ENCODE assay signal across 1 cellular context in genomic region chr6:21987501-21987957, GRCh38.
A peak's percentile ranks its signal among the peaks of the same experiment; 100 is the strongest.
TF ChIP-seq lines count a peak whose summit lies in the region.

No MANE protein-coding gene starts in this region.

TF ChIP-seq in K562, 482 proteins besides CTCF, POLR2A, EP300 and RAD21 (continued from another document):
- TF ChIP-seq FOXK2 (conservative IDR thresholded peaks at IDR 0.05 in 1 of 2, IDR thresholded peaks at IDR 0.05 in 1 of 2; ENCODE audit: low read depth in 2 of 2) (0 out of 4 replicates have a peak, but pooled peaks of 1 of the 2 experiments have one; percentile 33), ZBTB2 (IDR thresholded peaks at IDR 0.05) (no peak), ZNF395 (CRISPR knock-in tag; IDR thresholded peaks at IDR 0.05) (no peak; the same call in 1 of the 2 replicates), IFI16 (CRISPR knock-in tag; IDR thresholded peaks at IDR 0.05) (no peak), HMG20B (CRISPR knock-in tag; IDR thresholded peaks at IDR 0.05) (no peak), PHTF2 (CRISPR knock-in tag; IDR thresholded peaks at IDR 0.05) (no peak), EP400 (IDR thresholded peaks at IDR 0.05) (peak; percentile 40), PHB (CRISPR knock-in tag; IDR thresholded peaks at IDR 0.05) (no peak), NR4A1 (CRISPR knock-in tag; IDR thresholded peaks at IDR 0.05) (no peak), NR4A1 (tag; IDR thresholded peaks at IDR 0.05) (no peak), MAZ (CRISPR knock-in tag; conservative IDR thresholded peaks at IDR 0.05 in 1 of 2, IDR thresholded peaks at IDR 0.05 in 1 of 2) (no peak), FOS (IDR thresholded peaks at IDR 0.05; ENCODE audit: extremely low read depth, insufficient read length) (no peak), STAG1 (CRISPR knock-in tag; IDR thresholded peaks at IDR 0.05; ENCODE audit: borderline replicate concordance) (no peak), YY1 (IDR thresholded peaks at IDR 0.05; ENCODE audit: borderline replicate concordance in 1 of 3, control insufficient read depth in 1 of 3, extremely low read depth in 1 of 3, insufficient read depth in 3 of 3, insufficient read length in 1 of 3, insufficient replicate concordance in 2 of 3, low read depth in 1 of 3, low read length in 2 of 3) (no peak), ZNF282 (CRISPR knock-in tag; IDR thresholded peaks at IDR 0.05) (no peak), KDM2B (CRISPR knock-in tag; IDR thresholded peaks at IDR 0.05) (no peak), MIER1 (IDR thresholded peaks at IDR 0.05; ENCODE audit: low read depth) (no peak), HOXB6 (CRISPR knock-in tag; IDR thresholded peaks at IDR 0.05; ENCODE audit: borderline replicate concordance) (no peak), NELFE (IDR thresholded peaks at IDR 0.05; ENCODE audit: insufficient read depth, insufficient read length) (no peak), ZNF174 (CRISPR knock-in tag; IDR thresholded peaks at IDR 0.05) (no peak), KDM1A (IDR thresholded peaks at IDR 0.05) (no peak), FOXP4 (CRISPR knock-in tag; IDR thresholded peaks at IDR 0.05; ENCODE audit: borderline replicate concordance) (no peak), ZNF444 (CRISPR knock-in tag; IDR thresholded peaks at IDR 0.05) (no peak), ZNF79 (CRISPR knock-in tag; IDR thresholded peaks at IDR 0.05; ENCODE audit: low read depth) (no peak), ZSCAN32 (CRISPR knock-in tag; IDR thresholded peaks at IDR 0.05) (no peak), RHOXF2B (CRISPR knock-in tag; conservative IDR thresholded peaks at IDR 0.05) (no peak), GABPB2 (CRISPR knock-in tag; conservative IDR thresholded peaks at IDR 0.05) (no peak), MXI1 (IDR thresholded peaks at IDR 0.05; ENCODE audit: low read depth, low read length) (no peak), NRF1 (conservative IDR thresholded peaks at IDR 0.05 in 1 of 2, IDR thresholded peaks at IDR 0.05 in 1 of 2) (no peak), ZNF277 (CRISPR knock-in tag; IDR thresholded peaks at IDR 0.05; ENCODE audit: borderline replicate concordance) (no peak), SLC30A9 (CRISPR knock-in tag; IDR thresholded peaks at IDR 0.05) (no peak), ZBTB43 (CRISPR knock-in tag; IDR thresholded peaks at IDR 0.05) (no peak), STAT5B (CRISPR knock-in tag; IDR thresholded peaks at IDR 0.05) (no peak), ZNF431 (CRISPR knock-in tag; IDR thresholded peaks at IDR 0.05) (no peak), KLF1 (tag; IDR thresholded peaks at IDR 0.05) (no peak), TCF3 (CRISPR knock-in tag; IDR thresholded peaks at IDR 0.05) (no peak)
- TF ChIP-seq, protein P1, sequence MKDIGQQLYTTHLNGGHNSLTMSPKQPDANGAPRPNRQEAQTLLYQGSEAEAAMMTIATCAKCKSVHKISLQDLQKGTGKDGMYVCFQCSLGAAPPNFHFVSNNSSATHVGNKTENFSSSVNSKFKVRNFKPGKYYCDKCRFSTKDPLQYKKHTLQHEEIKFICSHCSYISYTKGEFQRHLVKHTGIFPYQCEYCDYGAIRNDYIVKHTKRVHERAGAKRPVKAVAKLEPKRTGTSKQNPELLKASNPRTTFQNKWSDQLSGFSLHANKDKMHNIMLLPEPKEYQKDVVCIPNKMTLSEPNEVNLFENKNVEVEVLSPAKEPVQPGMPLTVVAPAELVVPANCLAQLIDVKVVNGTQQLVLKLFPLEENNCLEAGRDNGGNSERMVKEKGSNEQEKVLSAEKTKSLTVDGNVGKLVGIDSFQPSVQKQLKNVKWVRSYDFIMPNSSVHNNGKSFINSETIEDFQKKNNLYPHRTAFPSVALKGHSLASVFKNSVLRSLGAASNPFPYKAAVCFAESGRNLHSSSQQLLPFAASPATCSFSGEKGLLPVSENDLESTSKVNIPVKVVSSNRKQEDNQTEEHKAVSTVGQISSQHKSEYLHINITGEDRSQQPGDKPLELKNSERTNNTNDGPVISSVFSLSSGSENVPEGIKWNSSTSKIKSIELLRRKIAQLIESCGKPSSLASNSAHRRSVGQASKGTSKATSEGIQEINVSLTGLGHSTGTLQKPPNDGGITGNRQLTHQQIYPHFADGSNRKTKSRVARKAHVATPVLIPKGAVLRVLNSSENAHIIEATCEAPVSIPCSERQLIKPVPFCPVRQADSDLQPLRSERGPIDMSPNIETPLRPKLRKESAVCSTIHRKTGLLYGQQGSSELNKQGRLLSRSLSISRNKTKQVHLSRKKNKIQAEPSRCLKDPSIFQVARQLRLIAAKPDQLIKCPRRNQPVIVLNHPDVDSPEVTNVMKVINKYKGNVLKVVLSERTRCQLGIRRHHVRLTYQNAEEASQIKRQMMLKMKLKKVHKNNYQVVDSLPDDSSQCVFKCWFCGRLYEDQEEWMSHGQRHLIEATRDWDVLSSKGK (CRISPR knock-in tag; IDR thresholded peaks at IDR 0.05), result no peak
- TF ChIP-seq, protein P2, sequence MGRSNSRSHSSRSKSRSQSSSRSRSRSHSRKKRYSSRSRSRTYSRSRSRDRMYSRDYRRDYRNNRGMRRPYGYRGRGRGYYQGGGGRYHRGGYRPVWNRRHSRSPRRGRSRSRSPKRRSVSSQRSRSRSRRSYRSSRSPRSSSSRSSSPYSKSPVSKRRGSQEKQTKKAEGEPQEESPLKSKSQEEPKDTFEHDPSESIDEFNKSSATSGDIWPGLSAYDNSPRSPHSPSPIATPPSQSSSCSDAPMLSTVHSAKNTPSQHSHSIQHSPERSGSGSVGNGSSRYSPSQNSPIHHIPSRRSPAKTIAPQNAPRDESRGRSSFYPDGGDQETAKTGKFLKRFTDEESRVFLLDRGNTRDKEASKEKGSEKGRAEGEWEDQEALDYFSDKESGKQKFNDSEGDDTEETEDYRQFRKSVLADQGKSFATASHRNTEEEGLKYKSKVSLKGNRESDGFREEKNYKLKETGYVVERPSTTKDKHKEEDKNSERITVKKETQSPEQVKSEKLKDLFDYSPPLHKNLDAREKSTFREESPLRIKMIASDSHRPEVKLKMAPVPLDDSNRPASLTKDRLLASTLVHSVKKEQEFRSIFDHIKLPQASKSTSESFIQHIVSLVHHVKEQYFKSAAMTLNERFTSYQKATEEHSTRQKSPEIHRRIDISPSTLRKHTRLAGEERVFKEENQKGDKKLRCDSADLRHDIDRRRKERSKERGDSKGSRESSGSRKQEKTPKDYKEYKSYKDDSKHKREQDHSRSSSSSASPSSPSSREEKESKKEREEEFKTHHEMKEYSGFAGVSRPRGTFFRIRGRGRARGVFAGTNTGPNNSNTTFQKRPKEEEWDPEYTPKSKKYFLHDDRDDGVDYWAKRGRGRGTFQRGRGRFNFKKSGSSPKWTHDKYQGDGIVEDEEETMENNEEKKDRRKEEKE (IDR thresholded peaks at IDR 0.05; ENCODE audit: borderline replicate concordance in 1 of 2, control insufficient read depth in 1 of 2, low read depth in 2 of 2, low read length in 1 of 2), result no peak
- TF ChIP-seq, protein P3, sequence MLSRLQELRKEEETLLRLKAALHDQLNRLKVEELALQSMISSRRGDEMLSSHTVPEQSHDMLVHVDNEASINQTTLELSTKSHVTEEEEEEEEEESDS (CRISPR knock-in tag; IDR thresholded peaks at IDR 0.05), result no peak
- TF ChIP-seq, protein P4, sequence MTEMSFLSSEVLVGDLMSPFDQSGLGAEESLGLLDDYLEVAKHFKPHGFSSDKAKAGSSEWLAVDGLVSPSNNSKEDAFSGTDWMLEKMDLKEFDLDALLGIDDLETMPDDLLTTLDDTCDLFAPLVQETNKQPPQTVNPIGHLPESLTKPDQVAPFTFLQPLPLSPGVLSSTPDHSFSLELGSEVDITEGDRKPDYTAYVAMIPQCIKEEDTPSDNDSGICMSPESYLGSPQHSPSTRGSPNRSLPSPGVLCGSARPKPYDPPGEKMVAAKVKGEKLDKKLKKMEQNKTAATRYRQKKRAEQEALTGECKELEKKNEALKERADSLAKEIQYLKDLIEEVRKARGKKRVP (CRISPR knock-in tag; IDR thresholded peaks at IDR 0.05), result no peak
- TF ChIP-seq, protein P5, sequence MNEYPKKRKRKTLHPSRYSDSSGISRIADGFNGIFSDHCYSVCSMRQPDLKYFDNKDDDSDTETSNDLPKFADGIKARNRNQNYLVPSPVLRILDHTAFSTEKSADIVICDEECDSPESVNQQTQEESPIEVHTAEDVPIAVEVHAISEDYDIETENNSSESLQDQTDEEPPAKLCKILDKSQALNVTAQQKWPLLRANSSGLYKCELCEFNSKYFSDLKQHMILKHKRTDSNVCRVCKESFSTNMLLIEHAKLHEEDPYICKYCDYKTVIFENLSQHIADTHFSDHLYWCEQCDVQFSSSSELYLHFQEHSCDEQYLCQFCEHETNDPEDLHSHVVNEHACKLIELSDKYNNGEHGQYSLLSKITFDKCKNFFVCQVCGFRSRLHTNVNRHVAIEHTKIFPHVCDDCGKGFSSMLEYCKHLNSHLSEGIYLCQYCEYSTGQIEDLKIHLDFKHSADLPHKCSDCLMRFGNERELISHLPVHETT (CRISPR knock-in tag; conservative IDR thresholded peaks at IDR 0.05 in 1 of 2, IDR thresholded peaks at IDR 0.05 in 1 of 2), result peak in 1 of 2 experiments; percentile 50; a peak in 1 of 4 replicates
